ENCODE assay signal across 20 cellular contexts in genomic region chr17:49916854-49917515, GRCh38. TPM values are rescaled to one million over a fixed set of nuclear protein-coding genes. Genes with fewer than 3 reads are reported as not detected.
"Had no signal": no experiment of that assay in that cellular context is flagged by ENCODE, and none has a peak within 500 bp of the region (broad histone marks: within the 10 kb centered on the region; RNA-seq: fewer than 3 reads in every experiment).

No MANE protein-coding gene starts in this region.

- H3K27ac ChIP-seq: cardiac muscle cell, epithelial cell of prostate, heart left ventricle, neutrophil, ovary, prostate gland, VCaP had no signal

- FAIRE-seq: islet of Langerhans, urothelium cell line had no signal

- DNase-seq: activated CD4-positive, alpha-beta memory T cell treated with anti-CD3 and anti-CD28 coated beads, Interleukin-2, amount 10 ng/mL, durations not matched to agents 7 days and 5 days; activated CD4-positive, alpha-beta T cell treated with anti-CD3 and anti-CD28 coated beads, Interleukin-2, amount 10 ng/mL, durations not matched to agents 24 days and 14 days; activated effector memory CD4-positive, alpha-beta T cell treated with Interleukin-2 at 50 U/mL for 16 hours; activated naive CD4-positive, alpha-beta T cell treated with anti-CD3 and anti-CD28 coated beads, Interleukin-2, amount 10 ng/mL, durations not matched to agents 7 days and 5 days; activated T-cell treated with anti-CD3 and anti-CD28 coated beads, Interleukin-2, amount 50 U/mL, for 72 hours; amygdala; heart left ventricle; left cardiac atrium; ovary; stimulated activated CD4-positive, alpha-beta T cell treated with anti-CD3 and anti-CD28 coated beads, Interleukin-2, amount 100 ng/mL, for 48 hours; stimulated activated CD8-positive, alpha-beta memory T cell treated with anti-CD3 and anti-CD28 coated beads, Interleukin-4, amount 100 ng/mL, for 48 hours; stimulated activated naive CD4-positive, alpha-beta T cell had no signal

- H3K27me3 ChIP-seq: ovary had no signal

- H3K9me3 ChIP-seq: heart left ventricle, neutrophil, ovary, prostate gland had no signal

- H3K4me3 ChIP-seq: cardiac muscle cell, heart left ventricle, ovary, prostate gland had no signal

- H3K4me1 ChIP-seq: heart left ventricle, prostate gland had no signal

- H3K36me3 ChIP-seq: cardiac muscle cell, heart left ventricle, neutrophil, ovary, prostate gland had no signal

- ATAC-seq: activated CD4-positive, CD25-positive, alpha-beta regulatory T cell treated with anti-CD3 and anti-CD28 coated beads, Interleukin-2, amount 50 U/mL, for 24 hours; activated T-cell treated with anti-CD3 and anti-CD28 coated beads, Interleukin-2, amount 50 U/mL, for 72 hours; heart left ventricle; left cardiac atrium had no signal

RNA-seq across cellular contexts. Expression of gene DLX4, which starts 52.0 kb away (rescaled TPM):
- polyA plus RNA-seq: ovary had no signal
